27 cellular contexts compared by ENCODE assay signal in genomic region chr9:30676642-30677041, GRCh38.
DNase-seq lines count a peak whose midpoint lies in the region; ATAC-seq, FAIRE-seq and TF ChIP-seq lines count a peak whose summit lies in the region.
"Had no signal": no experiment of that assay in that cellular context is flagged by ENCODE, and none has a peak within 500 bp of the region (broad histone marks: within the 10 kb centered on the region; RNA-seq: fewer than 3 reads in every experiment).

No MANE protein-coding gene starts in this region.

- H3K4me1 Mint-ChIP-seq in GM23338 (no peaks in the 10 kb centered on the region), astrocyte (ENCODE audit: low read depth, unreplicated experiment) (peaks cover 8% of the 10 kb centered on the region)
- H3K4me1 Mint-ChIP-seq: B cell had no signal

- H3K27me3 ChIP-seq in GM23338 (ENCODE audit: insufficient read depth) (no peaks in the 10 kb centered on the region), astrocyte (ENCODE audit: insufficient read depth, low read length) (no peaks in the 10 kb centered on the region), testis (no peaks in the 10 kb centered on the region)
- H3K27me3 ChIP-seq: BLaER1 treated with 17β-estradiol and CSF1 and Interleukin-3, amounts not matched to agents 10 nM and 100 nM had no signal

- TF ChIP-seq CTCF in D721Med (IDR thresholded peaks at IDR 0.05; ENCODE audit: insufficient read depth, missing control alignments) (no peak), GM23338 (conservative IDR thresholded peaks at IDR 0.05; ENCODE audit: low read depth in 2 of 2) (no peak), astrocyte (IDR thresholded peaks at IDR 0.05; ENCODE audit: insufficient read depth, low read depth, low read length) (no peak), testis (IDR thresholded peaks at IDR 0.05) (no peak)

- DNase-seq in D721Med (ENCODE audit: insufficient read length, low spot score) (no peak), GM23338 (ENCODE audit: low spot score) (no peak), astrocyte (ENCODE audit: low read depth) (no peak), NCI-H1436 treated with DMSO at 0.1 percent for 48 hours (lab: John Stamatoyannopoulos, UW) (no peak), testis (no peak), AG08396 (ENCODE audit: low spot score) (no peak)
- DNase-seq: 8988T; ACHN; AML-193; Caco-2; Calu3; CD4-positive, alpha-beta T cell; CD8-positive, alpha-beta T cell; DMS 273 treated with DMSO at 0.1 percent for 48 hours; DMS153; DMS53; DMS79; DND-41; EL; GDM1 had no signal

- H3K4me3 ChIP-seq in GM23338 (no peak overlapping the region), astrocyte (ENCODE audit: insufficient read depth, low read depth, low read length) (no peak overlapping the region), testis (no peak overlapping the region)
- H3K4me3 ChIP-seq: BLaER1 treated with 17β-estradiol and CSF1 and Interleukin-3, amounts not matched to agents 10 nM and 100 nM; GM12878 had no signal

- H3K27ac Mint-ChIP-seq in GM23338 (0 out of 2 replicates have a peak overlapping the region, but pooled peaks have one; percentile 9), astrocyte (ENCODE audit: unreplicated experiment) (peak overlapping the region; percentile 22)
- H3K27ac Mint-ChIP-seq: B cell; CD4-positive, alpha-beta T cell; CD8-positive, alpha-beta T cell had no signal

- H4K20me1 ChIP-seq in GM23338 (replicated peaks; ENCODE audit: insufficient read depth) (no peaks in the 10 kb centered on the region), astrocyte (ENCODE audit: insufficient read depth, low read length) (no peaks in the 10 kb centered on the region)
- H4K20me1 ChIP-seq: BLaER1 treated with 17β-estradiol and CSF1 and Interleukin-3, amounts not matched to agents 10 nM and 100 nM had no signal

- no peaks in the 10 kb centered on the region for H3K36me3 ChIP-seq in GM23338 (ENCODE audit: insufficient read depth)
- H3K36me3 ChIP-seq in astrocyte (ENCODE audit: insufficient read depth, low read length): no peaks in the 10 kb centered on the region
- no peaks in the 10 kb centered on the region for H3K36me3 ChIP-seq in testis (ENCODE audit: low read depth, missing control alignments)
- H3K36me3 ChIP-seq: BLaER1 treated with 17β-estradiol and CSF1 and Interleukin-3, amounts not matched to agents 10 nM and 100 nM had no signal

- no peak overlapping the region for H3K9ac ChIP-seq in astrocyte (ENCODE audit: low read length)
- H3K9ac ChIP-seq: BLaER1 treated with 17β-estradiol and CSF1 and Interleukin-3, amounts not matched to agents 10 nM and 100 nM had no signal

- no peak for TF ChIP-seq POLR2A in testis (IDR thresholded peaks at IDR 0.05)

- H3K4me3 Mint-ChIP-seq in GM23338: no peak overlapping the region
- H3K4me3 Mint-ChIP-seq in astrocyte (ENCODE audit: unreplicated experiment): no peak overlapping the region
- H3K4me3 Mint-ChIP-seq: B cell; CD4-positive, alpha-beta T cell; CD8-positive, alpha-beta T cell had no signal

- no peaks in the 10 kb centered on the region for H3F3A ChIP-seq in GM23338 (replicated peaks; ENCODE audit: low read depth)

- peaks cover 7% of the 10 kb centered on the region; the same call in 1 of the 2 replicates for H3K9me2 ChIP-seq in GM23338 (ENCODE audit: insufficient read depth)

- no peak overlapping the region for H2AFZ ChIP-seq in GM23338
- no peak overlapping the region for H2AFZ ChIP-seq in astrocyte (ENCODE audit: low read depth, low read length)

- FAIRE-seq in D721Med (lab: Jason Lieb, UNC): peak; percentile 69
- no peak for FAIRE-seq in astrocyte (lab: Jason Lieb, UNC)
- FAIRE-seq: A204.1, GM12878, GM12892, GM18507 had no signal

- H3K4me1 ChIP-seq in GM23338 (ENCODE audit: insufficient read depth) (no peaks in the 10 kb centered on the region), astrocyte (ENCODE audit: insufficient read depth, low read length) (no peaks in the 10 kb centered on the region), testis (no peaks in the 10 kb centered on the region)
- H3K4me1 ChIP-seq: Caco-2 had no signal

- H3K79me2 ChIP-seq in GM23338 (replicated peaks; ENCODE audit: insufficient read depth) (no peaks in the 10 kb centered on the region), astrocyte (ENCODE audit: insufficient read depth, low read length) (no peaks in the 10 kb centered on the region)

- H3K9me3 ChIP-seq in astrocyte (ENCODE audit: insufficient read depth, low read depth, low read length) (no peaks in the 10 kb centered on the region), testis (no peaks in the 10 kb centered on the region)
- H3K9me3 ChIP-seq: BLaER1 treated with 17β-estradiol and CSF1 and Interleukin-3, amounts not matched to agents 10 nM and 100 nM; Caco-2 had no signal

- H3K27me3 Mint-ChIP-seq in GM23338 (ENCODE audit: insufficient read depth, low read depth, poor library complexity): peaks cover 1% of the 10 kb centered on the region
- no peaks in the 10 kb centered on the region for H3K27me3 Mint-ChIP-seq in astrocyte (ENCODE audit: low read depth, unreplicated experiment)
- H3K27me3 Mint-ChIP-seq: B cell; CD4-positive, alpha-beta T cell had no signal

- H3K9me3 Mint-ChIP-seq in GM23338 (0 out of 3 replicates have a peak, but pooled peaks cover 2% of the 10 kb centered on the region), astrocyte (ENCODE audit: unreplicated experiment) (peaks cover 4% of the 10 kb centered on the region)
- H3K9me3 Mint-ChIP-seq: CD4-positive, alpha-beta T cell; CD8-positive, alpha-beta T cell had no signal

- ATAC-seq in GM23338: no peak
- ATAC-seq: CD8-positive, alpha-beta T cell; GM12878 had no signal

- H3K36me3 Mint-ChIP-seq in GM23338 (ENCODE audit: low read depth) (no peaks in the 10 kb centered on the region), astrocyte (ENCODE audit: low read depth, unreplicated experiment) (no peaks in the 10 kb centered on the region)
- H3K36me3 Mint-ChIP-seq: CD8-positive, alpha-beta T cell had no signal

- H3K4me2 ChIP-seq in GM23338 (no peak overlapping the region), astrocyte (ENCODE audit: low read length) (no peak overlapping the region)
- H3K4me2 ChIP-seq: BLaER1 treated with 17β-estradiol and CSF1 and Interleukin-3, amounts not matched to agents 10 nM and 100 nM had no signal

- 56% methylated on average over 1 of the region's 1 CpG for WGBS in testis, 2 donors

- H3K27ac ChIP-seq in GM23338 (ENCODE audit: low read depth) (no peak overlapping the region), astrocyte (ENCODE audit: low read depth, low read length) (no peak overlapping the region), testis (no peak overlapping the region)
- H3K27ac ChIP-seq: BLaER1 treated with 17β-estradiol and CSF1 and Interleukin-3, amounts not matched to agents 10 nM and 100 nM; C4-2B had no signal

- intact Hi-C loops in testis (cut with DNase I; ENCODE audit: low total_unique reads): no loop called here

TF ChIP-seq in GM23338, 12 proteins besides CTCF, POLR2A, EP300 and RAD21 (continues in another document):
- TF ChIP-seq ZNF331 (CRISPR knock-in tag; IDR thresholded peaks at IDR 0.05; ENCODE audit: low read depth): no peak
- no peak for TF ChIP-seq EZH2 (IDR thresholded peaks at IDR 0.05; ENCODE audit: low read depth, unreplicated experiment)
- no peak for TF ChIP-seq STAT1 (IDR thresholded peaks at IDR 0.05; ENCODE audit: unreplicated experiment)
- TF ChIP-seq NANOG (IDR thresholded peaks at IDR 0.05; ENCODE audit: borderline replicate concordance): no peak
- TF ChIP-seq REST (IDR thresholded peaks at IDR 0.05; ENCODE audit: unreplicated experiment): no peak
- no peak for TF ChIP-seq JUNB (IDR thresholded peaks at IDR 0.05; ENCODE audit: unreplicated experiment)
